Comparison of ENCODE assay signal across 29 cellular contexts in the genomic region with DNA sequence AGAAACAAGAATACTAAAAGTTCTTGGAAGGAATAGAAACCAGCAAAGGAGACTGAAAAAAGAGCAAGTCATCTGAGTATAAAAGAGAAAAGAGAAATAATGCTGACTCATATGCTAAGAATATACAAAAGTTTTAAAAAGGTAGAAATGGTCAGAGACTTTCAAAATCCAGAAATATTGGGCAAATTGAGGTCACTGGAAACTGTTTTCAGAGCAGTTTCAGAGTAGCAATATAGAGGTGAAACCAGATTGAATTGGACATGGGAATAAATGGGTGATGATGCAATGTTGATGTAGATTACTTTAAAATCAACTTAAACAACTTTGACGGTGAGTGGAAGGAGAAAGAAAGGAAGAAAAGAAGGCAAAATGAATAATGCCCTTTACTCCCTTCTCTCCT. TPM values are rescaled to one million over a fixed set of nuclear protein-coding genes. Genes with fewer than 3 reads are reported as not detected.
DNase-seq lines count a peak whose midpoint lies in the region; ATAC-seq, FAIRE-seq and TF ChIP-seq lines count a peak whose summit lies in the region.
"Had no signal": no experiment of that assay in that cellular context is flagged by ENCODE, and none has a peak within 500 bp of the region (broad histone marks: within the 10 kb centered on the region; RNA-seq: fewer than 3 reads in every experiment).

No MANE protein-coding gene starts in this region.

- POLR2A ChIA-PET in HepG2 (lab: Yijun Ruan, JAX) = no interaction called here
- POLR2A ChIA-PET in naive thymus-derived CD4-positive, alpha-beta T cell (lab: Charles Lee) = no interaction called here
- POLR2A ChIA-PET in CD4-positive, alpha-beta memory T cell (lab: Charles Lee; ENCODE audit: partially characterized antibody) = no interaction called here
- POLR2A ChIA-PET in activated CD4-positive, alpha-beta T cell treated with anti-CD3 and anti-CD28 coated beads, Interleukin-2, amount 10 ng/mL, durations not matched to agents 7 days and 5 days (lab: Charles Lee) = no interaction called here

- H4K20me1 ChIP-seq in HepG2 (ENCODE audit: insufficient read depth, low read length) = no peaks in the 10 kb centered on the region

- H3K36me3 ChIP-seq in HepG2 (replicated peaks in 1 of 2; ENCODE audit: control insufficient read depth in 1 of 2, insufficient read depth in 2 of 2, low read length in 2 of 2) = no peaks in the 10 kb centered on the region
- H3K36me3 ChIP-seq in right lobe of liver = no peaks in the 10 kb centered on the region
- no peaks in the 10 kb centered on the region for H3K36me3 ChIP-seq in naive thymus-derived CD4-positive, alpha-beta T cell (ENCODE audit: control insufficient read depth in 2 of 3, insufficient read depth in 3 of 3, low read length in 3 of 3)
- H3K36me3 ChIP-seq in CD4-positive, alpha-beta memory T cell (ENCODE audit: insufficient read depth, low read length) = no peaks in the 10 kb centered on the region
- H3K36me3 ChIP-seq: right atrium auricular region, transverse colon had no signal

- no peak overlapping the region for H3K4me2 ChIP-seq in HepG2 (ENCODE audit: low read depth, low read length)

- CTCF ChIA-PET in HepG2 (lab: Yijun Ruan, JAX; ENCODE audit: low intra/inter-chr PET ratio, low total read pairs) = no interaction called here
- CTCF ChIA-PET in naive thymus-derived CD4-positive, alpha-beta T cell (lab: Charles Lee) = no interaction called here
- CTCF ChIA-PET in CD4-positive, alpha-beta memory T cell (lab: Charles Lee; ENCODE audit: partially characterized antibody) = no interaction called here
- CTCF ChIA-PET in activated CD4-positive, alpha-beta T cell treated with anti-CD3 and anti-CD28 coated beads, Interleukin-2, amount 10 ng/mL, durations not matched to agents 7 days and 5 days (lab: Charles Lee) = no interaction called here

- peaks cover 23 to 32% (median 30%) of the 10 kb centered on the region in 7 donors for H3K4me1 Mint-ChIP-seq in naive thymus-derived CD4-positive, alpha-beta T cell
- peaks cover 22 to 31% (median 27%) of the 10 kb centered on the region in 4 donors for H3K4me1 Mint-ChIP-seq in CD4-positive, alpha-beta memory T cell
- H3K4me1 Mint-ChIP-seq in activated CD4-positive, alpha-beta T cell treated with anti-CD3 and anti-CD28 coated beads, Interleukin-2, amount 10 ng/mL, durations not matched to agents 7 days and 5 days = peaks cover 24% of the 10 kb centered on the region

- peak overlapping the region in 6 of 10 donors; percentile 0 to 35 (median 18) for H3K4me3 Mint-ChIP-seq in naive thymus-derived CD4-positive, alpha-beta T cell
- H3K4me3 Mint-ChIP-seq in CD4-positive, alpha-beta memory T cell = peak overlapping the region in 3 of 8 donors; percentile 1 to 40 (median 28)
- H3K4me3 Mint-ChIP-seq in activated CD4-positive, alpha-beta T cell treated with anti-CD3 and anti-CD28 coated beads, Interleukin-2, amount 10 ng/mL, durations not matched to agents 7 days and 5 days = no peak overlapping the region
- H3K4me3 Mint-ChIP-seq: activated T-cell treated with anti-CD3 and anti-CD28 coated beads, Interleukin-2, amount 50 U/mL, for 24 hours had no signal

- H3K4me3 ChIP-seq in HepG2 (replicated peaks in 1 of 3; ENCODE audit: insufficient read depth in 1 of 3, low read depth in 2 of 3, low read length in 3 of 3) (no peak overlapping the region), right lobe of liver (no peak overlapping the region)
- H3K4me3 ChIP-seq in naive thymus-derived CD4-positive, alpha-beta T cell (ENCODE audit: low read length) = no peak overlapping the region
- H3K4me3 ChIP-seq in CD4-positive, alpha-beta memory T cell (ENCODE audit: low read length in 2 of 2) = no peak overlapping the region
- H3K4me3 ChIP-seq: GM12878, right atrium auricular region, transverse colon had no signal

- TF ChIP-seq EP300 in HepG2 (IDR thresholded peaks at IDR 0.05; ENCODE audit: low read depth in 2 of 2, low read length in 2 of 2) (no peak), HepG2 (CRISPR knock-in tag; IDR thresholded peaks at IDR 0.05; ENCODE audit: borderline replicate concordance) (no peak)

- H3K27ac ChIP-seq in HepG2 (ENCODE audit: extremely low read length, insufficient read depth, low read length) = no peak overlapping the region
- no peak overlapping the region for H3K27ac ChIP-seq in right lobe of liver
- no peak overlapping the region for H3K27ac ChIP-seq in naive thymus-derived CD4-positive, alpha-beta T cell (ENCODE audit: low read depth, low read length)
- H3K27ac ChIP-seq in CD4-positive, alpha-beta memory T cell (ENCODE audit: low read depth, low read length) = no peak overlapping the region
- H3K27ac ChIP-seq: epithelial cell of prostate, parathyroid adenoma, right atrium auricular region, transverse colon, VCaP had no signal

- H3K27ac Mint-ChIP-seq in naive thymus-derived CD4-positive, alpha-beta T cell = peak overlapping the region in 1 of 9 donors; percentile 11
- no peak overlapping the region for H3K27ac Mint-ChIP-seq in CD4-positive, alpha-beta memory T cell
- H3K27ac Mint-ChIP-seq in activated CD4-positive, alpha-beta T cell treated with anti-CD3 and anti-CD28 coated beads, Interleukin-2, amount 10 ng/mL, durations not matched to agents 7 days and 5 days = no peak overlapping the region
- H3K27ac Mint-ChIP-seq: activated T-cell treated with anti-CD3 and anti-CD28 coated beads, Interleukin-2, amount 50 U/mL, for 24 hours had no signal

- H3K27me3 ChIP-seq in HepG2 (ENCODE audit: control insufficient read depth in 1 of 2, insufficient read depth in 2 of 2, low read length in 2 of 2) (no peaks in the 10 kb centered on the region), right lobe of liver (peaks cover 0 to 6% of the 10 kb centered on the region in 2 donors)
- peaks cover 0 to 4% of the 10 kb centered on the region in 2 donors for H3K27me3 ChIP-seq in naive thymus-derived CD4-positive, alpha-beta T cell (ENCODE audit: control insufficient read depth in 2 of 2, insufficient read depth in 2 of 2, low read length in 2 of 2)
- H3K27me3 ChIP-seq in CD4-positive, alpha-beta memory T cell (ENCODE audit: insufficient read depth, low read length) = no peaks in the 10 kb centered on the region
- H3K27me3 ChIP-seq: BLaER1 treated with 17β-estradiol and CSF1 and Interleukin-3, amounts not matched to agents 10 nM and 100 nM; right atrium auricular region had no signal

- intact Hi-C loops in HepG2 (cut with micrococcal nuclease; ENCODE audit: unreplicated experiment) (no loop called here), right lobe of liver (cut with DNase I) (no loop called here)
- intact Hi-C loops in naive thymus-derived CD4-positive, alpha-beta T cell (cut with micrococcal nuclease) = no loop called here
- intact Hi-C loops in CD4-positive, alpha-beta memory T cell (cut with micrococcal nuclease) = no loop called here

- no peak overlapping the region for H3K9ac ChIP-seq in HepG2 (ENCODE audit: insufficient read depth, low read depth, low read length)
- H3K9ac ChIP-seq: BLaER1 treated with 17β-estradiol and CSF1 and Interleukin-3, amounts not matched to agents 10 nM and 100 nM; parathyroid adenoma had no signal

- no peak for FAIRE-seq in HepG2 (lab: Jason Lieb, UNC)
- FAIRE-seq: GM12878, H54, keratinocyte had no signal

- H2AFZ ChIP-seq in HepG2 (ENCODE audit: low read length) = no peak overlapping the region
- H2AFZ ChIP-seq: parathyroid adenoma had no signal

- no peak for TF ChIP-seq POLR2A in HepG2 (IDR thresholded peaks at IDR 0.05; ENCODE audit: insufficient read depth in 1 of 2, low read depth in 2 of 2, low read length in 2 of 2)
- TF ChIP-seq POLR2A in right lobe of liver (IDR thresholded peaks at IDR 0.05) = no peak

- H3K4me1 ChIP-seq in HepG2 (ENCODE audit: insufficient read depth, low read length) (peaks cover 33% of the 10 kb centered on the region), right lobe of liver (peaks cover 0 to 13% (median 5%) of the 10 kb centered on the region in 4 donors)
- peaks cover 0 to 13% of the 10 kb centered on the region in 2 donors for H3K4me1 ChIP-seq in naive thymus-derived CD4-positive, alpha-beta T cell (ENCODE audit: control insufficient read depth in 2 of 2, insufficient read depth in 2 of 2, low read length in 2 of 2)
- peaks cover 18% of the 10 kb centered on the region for H3K4me1 ChIP-seq in CD4-positive, alpha-beta memory T cell (ENCODE audit: insufficient read depth, low read length)
- H3K4me1 ChIP-seq: parathyroid adenoma had no signal

- DNase-seq in HepG2 (ENCODE audit: low spot score) = no peak
- no peak for DNase-seq in right lobe of liver
- peak; percentile 79 for DNase-seq in OCI-M1 (lab: John Stamatoyannopoulos, UW)
- DNase-seq in naive thymus-derived CD4-positive, alpha-beta T cell = no peak
- DNase-seq in CD4-positive, alpha-beta memory T cell = no peak
- no peak for DNase-seq in activated CD4-positive, alpha-beta T cell treated with anti-CD3 and anti-CD28 coated beads, Interleukin-2, amount 10 ng/mL, durations not matched to agents 7 days and 5 days
- DNase-seq: activated CD4-positive, alpha-beta T cell treated with anti-CD3 and anti-CD28 coated beads for 4 hours; activated T-cell treated with anti-CD3 and anti-CD28 coated beads, Interleukin-2, amount 50 U/mL, for 24 hours; amniotic stem cell; effector CD4-positive, alpha-beta T cell; KBM-7; left ventricle myocardium superior; MM.1S; naive B cell; NCI-H146; NCI-H446 treated with DMSO at 0.1 percent for 48 hours; NCI-H82; stimulated activated CD4-positive, alpha-beta T cell treated with anti-CD3 and anti-CD28 coated beads, Interleukin-2, amount 100 ng/mL, for 48 hours; transverse colon had no signal

- H3K36me3 Mint-ChIP-seq in naive thymus-derived CD4-positive, alpha-beta T cell = peaks cover 4 to 19% (median 9%) of the 10 kb centered on the region in 5 donors
- H3K36me3 Mint-ChIP-seq in CD4-positive, alpha-beta memory T cell = peaks cover 4 to 12% of the 10 kb centered on the region in 2 donors
- peaks cover 11% of the 10 kb centered on the region for H3K36me3 Mint-ChIP-seq in activated CD4-positive, alpha-beta T cell treated with anti-CD3 and anti-CD28 coated beads, Interleukin-2, amount 10 ng/mL, durations not matched to agents 7 days and 5 days (ENCODE audit: low read depth)

- in situ Hi-C loops in HepG2 (cut with HindIII; ENCODE audit: extremely low pct_ligation_motif_present, low pct_unique_long_range_greater_than_20kb) = no loop called here

- H3K9me3 ChIP-seq in HepG2 (ENCODE audit: low read length) = no peaks in the 10 kb centered on the region
- H3K9me3 ChIP-seq in right lobe of liver = no peaks in the 10 kb centered on the region
- H3K9me3 ChIP-seq in naive thymus-derived CD4-positive, alpha-beta T cell (ENCODE audit: control insufficient read depth in 2 of 3, low read length in 3 of 3) = peaks cover 0 to 3% (median 0%) of the 10 kb centered on the region in 3 experiments
- no peaks in the 10 kb centered on the region for H3K9me3 ChIP-seq in CD4-positive, alpha-beta memory T cell (ENCODE audit: control insufficient read depth in 1 of 2, low read length in 2 of 2)
- H3K9me3 ChIP-seq: right atrium auricular region, transverse colon had no signal

- ATAC-seq in HepG2 = no peak
- no peak for ATAC-seq in right lobe of liver
- no peak for ATAC-seq in naive thymus-derived CD4-positive, alpha-beta T cell
- no peak for ATAC-seq in HG03469 (IDR thresholded peaks at IDR 0.05; ENCODE audit: unreplicated experiment)
- no peak for ATAC-seq in GM19452 (IDR thresholded peaks at IDR 0.05; ENCODE audit: unreplicated experiment)
- ATAC-seq: GM12878, left ventricle myocardium superior had no signal

- peaks cover 18 to 27% (median 23%) of the 10 kb centered on the region in 5 donors for H3K27me3 Mint-ChIP-seq in naive thymus-derived CD4-positive, alpha-beta T cell
- H3K27me3 Mint-ChIP-seq in CD4-positive, alpha-beta memory T cell = peaks cover 12 to 21% of the 10 kb centered on the region in 2 donors
- H3K27me3 Mint-ChIP-seq in activated CD4-positive, alpha-beta T cell treated with anti-CD3 and anti-CD28 coated beads, Interleukin-2, amount 10 ng/mL, durations not matched to agents 7 days and 5 days = peaks cover 5% of the 10 kb centered on the region

- peaks cover 28% of the 10 kb centered on the region for H3K79me2 ChIP-seq in HepG2 (ENCODE audit: insufficient read depth, low read length)

- no peak for TF ChIP-seq RAD21 in HepG2 (CRISPR knock-in tag; IDR thresholded peaks at IDR 0.05)

- BruUV-seq in HepG2 (replicated peaks; lab: Mats Ljungman, UMichigan) = no TSS peak

- peaks cover 0 to 16% (median 6%) of the 10 kb centered on the region in 11 donors for H3K9me3 Mint-ChIP-seq in naive thymus-derived CD4-positive, alpha-beta T cell
- H3K9me3 Mint-ChIP-seq in CD4-positive, alpha-beta memory T cell = peaks cover 0 to 3% (median 0%) of the 10 kb centered on the region in 8 donors
- H3K9me3 Mint-ChIP-seq in activated CD4-positive, alpha-beta T cell treated with anti-CD3 and anti-CD28 coated beads, Interleukin-2, amount 10 ng/mL, durations not matched to agents 7 days and 5 days = peaks cover 11% of the 10 kb centered on the region

- whole genome bisulfite sequencing in HepG2 (ENCODE audit: low lambda C conversion rate) = 17% methylated on average over 1 of the region's 1 CpG
- 71% methylated on average over 1 of the region's 1 CpG for WGBS in right lobe of liver (ENCODE audit: insufficient coverage, low coverage, low lambda C conversion rate, missing lambda C conversion rate)

- TF ChIP-seq CTCF in HepG2 (CRISPR knock-in tag; IDR thresholded peaks at IDR 0.05) (no peak), right lobe of liver (IDR thresholded peaks at IDR 0.05) (no peak)

RNA-seq across cellular contexts. Expression of a gene that starts 1.8 kb away (rescaled TPM):
- total RNA-seq in HepG2 (2016; rRNA removed; fragmentation: Illumina TruSeq; extraction: Trizol) = 25.2 and 30.6 TPM in 2 replicates
- total RNA-seq in HepG2 (2016; cell fraction: cytosol; rRNA removed; fragmentation: Illumina TruSeq; extraction: Trizol; ENCODE audit: low read depth) = 39.4 and 53.1 TPM in 2 replicates
- 24.8 and 28.9 TPM in 2 replicates for total RNA-seq in HepG2 (2016; cell fraction: insoluble cytoplasmic fraction; rRNA removed; fragmentation: Illumina TruSeq; extraction: Trizol)
- total RNA-seq in HepG2 (2016; cell fraction: membrane; rRNA removed; fragmentation: Illumina TruSeq; extraction: Trizol) = 18.5 and 21.9 TPM in 2 replicates
- total RNA-seq in HepG2 (2016; cell fraction: nucleus; rRNA removed; fragmentation: Illumina TruSeq; extraction: Trizol) = 38.8 TPM in 2 replicates
- 11.0 and 11.9 TPM in 2 replicates for polyA plus RNA-seq in HepG2 (2011; rRNA removed)
- polyA plus RNA-seq in HepG2 (2011; cell fraction: cytosol; rRNA removed) = 3.5 and 6.8 TPM in 2 replicates
- 15.1 and 26.2 TPM in 2 replicates for polyA plus RNA-seq in HepG2 (2011; cell fraction: nucleus; rRNA removed)
- polyA plus RNA-seq in HepG2 (2012) = 10.2 and 11.2 TPM in 2 replicates
- 1.5 and 1.6 TPM in 2 replicates for polyA plus RNA-seq in HepG2 (2016; cell fraction: cytosol; fragmentation: Illumina TruSeq; extraction: Trizol; ENCODE audit: low read depth)
- 18.1 and 19.9 TPM in 2 replicates for polyA plus RNA-seq in HepG2 (2016; cell fraction: insoluble cytoplasmic fraction; fragmentation: Illumina TruSeq; extraction: Trizol; ENCODE audit: low read depth)
- 5.5 and 6.1 TPM in 2 replicates for polyA plus RNA-seq in HepG2 (2016; cell fraction: membrane; fragmentation: Illumina TruSeq; extraction: Trizol; ENCODE audit: low read depth)
- 17.8 and 19.0 TPM in 2 replicates for polyA plus RNA-seq in HepG2 (2016; cell fraction: nucleus; fragmentation: Illumina TruSeq; extraction: Trizol; ENCODE audit: insufficient read depth, low read depth)
- 9.5 TPM in 2 replicates for polyA minus RNA-seq in HepG2 (2011; rRNA and poly(A)+ RNA removed; ENCODE audit: low replicate concordance)
- 10.9 and 15.5 TPM in 2 replicates for polyA minus RNA-seq in HepG2 (2011; cell fraction: cytosol; rRNA and poly(A)+ RNA removed)
- 102 and 106 TPM in 2 replicates for polyA minus RNA-seq in HepG2 (2011; cell fraction: nucleus; rRNA and poly(A)+ RNA removed)
- total RNA-seq in right lobe of liver = 1 to 10 TPM; 7.7 to 9.1 (median 8.4) TPM
- 10 to 100 TPM in 4 of 5 experiments, 1 to 10 TPM in 1; 9.1 to 18.9 (median 14.3) TPM for total RNA-seq in naive thymus-derived CD4-positive, alpha-beta T cell
- 1 to 10 TPM; 5.4 to 9.3 TPM for polyA plus RNA-seq in naive thymus-derived CD4-positive, alpha-beta T cell
- 10 to 100 TPM; 13.2 to 15.4 TPM for total RNA-seq in CD4-positive, alpha-beta memory T cell
- 1 to 10 TPM; 4.2 to 9.2 TPM for polyA plus RNA-seq in CD4-positive, alpha-beta memory T cell
- total RNA-seq in activated CD4-positive, alpha-beta T cell treated with anti-CD3 and anti-CD28 coated beads, Interleukin-2, amount 10 ng/mL, durations not matched to agents 7 days and 5 days = 10 to 100 TPM in 1 of 2 experiments, 1 to 10 TPM in 1; 9.8 to 12.8 TPM

RNA-seq across cellular contexts. Expression of a gene that starts 33.6 kb away (rescaled TPM):
- total RNA-seq in HepG2 (2016; rRNA removed; fragmentation: Illumina TruSeq; extraction: Trizol) = 23.5 and 25.4 TPM in 2 replicates
- total RNA-seq in HepG2 (2016; cell fraction: cytosol; rRNA removed; fragmentation: Illumina TruSeq; extraction: Trizol; ENCODE audit: low read depth) = 4.1 and 4.6 TPM in 2 replicates
- 25.7 and 27.0 TPM in 2 replicates for total RNA-seq in HepG2 (2016; cell fraction: insoluble cytoplasmic fraction; rRNA removed; fragmentation: Illumina TruSeq; extraction: Trizol)
- total RNA-seq in HepG2 (2016; cell fraction: membrane; rRNA removed; fragmentation: Illumina TruSeq; extraction: Trizol) = 10.9 and 11.4 TPM in 2 replicates
- 28.4 and 28.9 TPM in 2 replicates for total RNA-seq in HepG2 (2016; cell fraction: nucleus; rRNA removed; fragmentation: Illumina TruSeq; extraction: Trizol)
- polyA plus RNA-seq in HepG2 (2011; rRNA removed) = 11.8 and 12.3 TPM in 2 replicates
- polyA plus RNA-seq in HepG2 (2011; cell fraction: cytosol; rRNA removed) = 3.8 and 5.1 TPM in 2 replicates
- polyA plus RNA-seq in HepG2 (2011; cell fraction: nucleus; rRNA removed) = 16.5 and 17.0 TPM in 2 replicates
- polyA plus RNA-seq in HepG2 (2012) = 7.2 and 10.1 TPM in 2 replicates
- 1.8 and 2.6 TPM in 2 replicates for polyA plus RNA-seq in HepG2 (2016; cell fraction: cytosol; fragmentation: Illumina TruSeq; extraction: Trizol; ENCODE audit: low read depth)
- polyA plus RNA-seq in HepG2 (2016; cell fraction: insoluble cytoplasmic fraction; fragmentation: Illumina TruSeq; extraction: Trizol; ENCODE audit: low read depth) = 14.1 and 16.7 TPM in 2 replicates
- 5.3 and 5.4 TPM in 2 replicates for polyA plus RNA-seq in HepG2 (2016; cell fraction: membrane; fragmentation: Illumina TruSeq; extraction: Trizol; ENCODE audit: low read depth)
- 31.7 and 35.2 TPM in 2 replicates for polyA plus RNA-seq in HepG2 (2016; cell fraction: nucleus; fragmentation: Illumina TruSeq; extraction: Trizol; ENCODE audit: insufficient read depth, low read depth)
- 13.9 and 25.5 TPM in 2 replicates for polyA minus RNA-seq in HepG2 (2011; rRNA and poly(A)+ RNA removed; ENCODE audit: low replicate concordance)
- polyA minus RNA-seq in HepG2 (2011; cell fraction: cytosol; rRNA and poly(A)+ RNA removed) = 9.9 and 15.3 TPM in 2 replicates
- 44.5 and 48.6 TPM in 2 replicates for polyA minus RNA-seq in HepG2 (2011; cell fraction: nucleus; rRNA and poly(A)+ RNA removed)
- total RNA-seq in right lobe of liver = 10 to 100 TPM; 12.1 to 23.2 (median 15.2) TPM
- total RNA-seq in naive thymus-derived CD4-positive, alpha-beta T cell = 10 to 100 TPM; 57.8 to 96.5 (median 63.4) TPM
- polyA plus RNA-seq in naive thymus-derived CD4-positive, alpha-beta T cell = 10 to 100 TPM; 22.2 to 25.7 TPM
- total RNA-seq in CD4-positive, alpha-beta memory T cell = 10 to 100 TPM; 79.8 to 81.4 TPM
- polyA plus RNA-seq in CD4-positive, alpha-beta memory T cell = 10 to 100 TPM; 22.3 to 26.4 TPM
- total RNA-seq in activated CD4-positive, alpha-beta T cell treated with anti-CD3 and anti-CD28 coated beads, Interleukin-2, amount 10 ng/mL, durations not matched to agents 7 days and 5 days = 10 to 100 TPM; 51.8 to 57.7 TPM
